ENCODE assay signal across 13 cellular contexts in the genomic region with DNA sequence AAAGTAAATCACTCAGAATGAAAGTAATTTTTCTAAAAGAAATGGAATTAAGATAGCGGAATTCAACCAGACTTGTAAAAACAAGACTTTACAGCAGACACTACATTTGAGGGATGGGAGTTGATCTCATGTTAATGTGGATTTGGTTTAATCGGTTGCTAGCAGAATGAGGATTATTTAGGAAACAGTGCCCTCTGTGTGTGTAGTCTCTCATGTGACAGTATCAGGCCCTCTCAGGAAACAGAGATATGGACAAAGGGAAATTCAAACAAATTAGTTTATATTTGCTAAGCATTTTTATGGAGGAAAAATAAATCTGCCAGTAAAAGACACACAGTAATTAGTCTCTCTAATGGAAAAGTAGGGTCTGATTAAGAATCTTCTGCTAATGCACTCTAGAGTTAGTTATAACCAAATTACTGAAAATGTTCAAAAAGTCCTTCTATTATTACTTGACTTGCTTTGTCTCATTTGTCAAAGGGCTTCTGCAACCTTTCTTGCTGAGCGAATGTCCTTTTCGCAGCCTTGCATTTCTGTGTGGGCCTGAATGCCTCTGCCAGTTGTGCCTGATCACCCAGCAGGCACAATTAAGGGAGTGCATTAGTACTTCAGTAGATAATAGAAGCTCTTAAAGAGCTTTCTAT.
DNase-seq lines count a peak whose midpoint lies in the region; ATAC-seq and TF ChIP-seq lines count a peak whose summit lies in the region.
"Had no signal": no experiment of that assay in that cellular context is flagged by ENCODE, and none has a peak within 500 bp of the region (broad histone marks: within the 10 kb centered on the region; RNA-seq: fewer than 3 reads in every experiment).

No MANE protein-coding gene starts in this region.

- H3K9ac ChIP-seq in PC-3 (ENCODE audit: low read length) = no peak overlapping the region

- BruUV-seq in PC-3 (replicated peaks; lab: Mats Ljungman, UMichigan) = no TSS peak

- intact Hi-C loops in dorsolateral prefrontal cortex (cut with DNase I) = loop anchor here (5.0 to 10.0 kb wide), 3 partner anchors 134 to 296 kb away; no protein-coding TSS in a partner anchor
- intact Hi-C loops in PC-3 (cut with micrococcal nuclease) = no loop called here

- no peak overlapping the region for H3K4me3 Mint-ChIP-seq in nephron progenitor cell
- H3K4me3 Mint-ChIP-seq: activated naive CD8-positive, alpha-beta T cell treated with anti-CD3 and anti-CD28 coated beads for 36 hours; CD4-positive, alpha-beta T cell; T-helper 17 cell had no signal

- H2AFZ ChIP-seq in PC-3 (ENCODE audit: low read length) = no peak overlapping the region

- H3K27me3 ChIP-seq in dorsolateral prefrontal cortex (no peaks in the 10 kb centered on the region), PC-3 (ENCODE audit: low read length) (0 out of 2 replicates have a peak, but pooled peaks cover 8% of the 10 kb centered on the region)

- no peaks in the 10 kb centered on the region for H3K79me2 ChIP-seq in PC-3 (ENCODE audit: low read length)

- no peaks in the 10 kb centered on the region for H3K9me2 ChIP-seq in PC-3 (replicated peaks; ENCODE audit: low read length)

- peaks cover 16% of the 10 kb centered on the region for H3K4me1 Mint-ChIP-seq in nephron progenitor cell
- H3K4me1 Mint-ChIP-seq: activated naive CD8-positive, alpha-beta T cell treated with anti-CD3 and anti-CD28 coated beads for 36 hours; T-helper 17 cell had no signal

- H3K4me3 ChIP-seq in dorsolateral prefrontal cortex = no peak overlapping the region
- no peak overlapping the region for H3K4me3 ChIP-seq in PC-3 (ENCODE audit: low read length)

- H3K27ac ChIP-seq in dorsolateral prefrontal cortex (no peak overlapping the region), PC-3 (ENCODE audit: low read length) (no peak overlapping the region)

- peak; percentile 0 for DNase-seq in ELR (ENCODE audit: low read depth)
- DNase-seq in NCI-H526 (lab: John Stamatoyannopoulos, UW) = peak; percentile 78 to 86
- peak in 1 of 10 donors; percentile 11 for DNase-seq in dorsolateral prefrontal cortex
- DNase-seq in nephron progenitor cell = no peak
- DNase-seq in hepatic stellate cell (ENCODE audit: low spot score) = no peak
- no peak for DNase-seq in HuH-7 (ENCODE audit: low spot score)
- no peak for DNase-seq in GM10248 (ENCODE audit: extremely low spot score)
- DNase-seq in PC-3 = no peak
- DNase-seq: activated CD8-positive, alpha-beta memory T cell treated with anti-CD3 and anti-CD28 coated beads for 24 hours; activated naive CD8-positive, alpha-beta T cell treated with anti-CD3 and anti-CD28 coated beads for 36 hours; CD4-positive, alpha-beta T cell; T-helper 17 cell had no signal

- no peaks in the 10 kb centered on the region for H3K4me1 ChIP-seq in PC-3 (ENCODE audit: insufficient read depth, low read length)

- peak overlapping the region; percentile 43 for H3K27ac Mint-ChIP-seq in nephron progenitor cell
- H3K27ac Mint-ChIP-seq: activated naive CD8-positive, alpha-beta T cell treated with anti-CD3 and anti-CD28 coated beads for 36 hours; CD4-positive, alpha-beta T cell; T-helper 17 cell had no signal

- no peaks in the 10 kb centered on the region for H3K27me3 Mint-ChIP-seq in nephron progenitor cell (ENCODE audit: low read depth, poor library complexity)
- H3K27me3 Mint-ChIP-seq: activated naive CD8-positive, alpha-beta T cell treated with anti-CD3 and anti-CD28 coated beads for 36 hours; CD4-positive, alpha-beta T cell; T-helper 17 cell had no signal

- H3K9me3 ChIP-seq in PC-3 (ENCODE audit: low read length) = no peaks in the 10 kb centered on the region

- no peaks in the 10 kb centered on the region for H3K36me3 Mint-ChIP-seq in nephron progenitor cell (ENCODE audit: low read depth)
- H3K36me3 Mint-ChIP-seq: activated naive CD8-positive, alpha-beta T cell treated with anti-CD3 and anti-CD28 coated beads for 36 hours had no signal

- H4K20me1 ChIP-seq in PC-3 (ENCODE audit: low read length) = no peaks in the 10 kb centered on the region

- H3K36me3 ChIP-seq in PC-3 (ENCODE audit: low read depth, low read length) = no peaks in the 10 kb centered on the region

- TF ChIP-seq CTCF in dorsolateral prefrontal cortex (IDR thresholded peaks at IDR 0.05 in 54 of 56, conservative IDR thresholded peaks at IDR 0.05 in 2 of 56; ENCODE audit: low read depth in 1 of 56, partially characterized antibody in 56 of 56) (peak in 44 of 56 donors; percentile 16 to 67 (median 37)), nephron progenitor cell (IDR thresholded peaks at IDR 0.05) (no peak), GM10248 (IDR thresholded peaks at IDR 0.05; ENCODE audit: control extremely low read depth, extremely low read depth, low read depth, missing control alignments) (no peak), PC-3 (conservative IDR thresholded peaks at IDR 0.05; ENCODE audit: low read depth, low read length) (no peak; the same call in 1 of the 2 replicates)

- H3K9me3 Mint-ChIP-seq in nephron progenitor cell = no peaks in the 10 kb centered on the region

- POLR2A ChIA-PET in GM10248 (lab: Yijun Ruan, JAX) (no interaction called here), PC-3 (lab: Charles Lee; ENCODE audit: unreplicated experiment) (no interaction called here)

- no peaks in the 10 kb centered on the region for H3F3A ChIP-seq in PC-3 (ENCODE audit: low read length, unreplicated experiment)

- CTCF ChIA-PET in GM10248 (lab: Yijun Ruan, JAX) = no interaction called here
- CTCF ChIA-PET in PC-3 (lab: Charles Lee) = no interaction called here

- no peak overlapping the region for H3K4me2 ChIP-seq in PC-3 (ENCODE audit: low read length)

- ATAC-seq in PC-3 = no peak
- ATAC-seq: sciatic nerve, T-helper 17 cell had no signal

Comparison
In these comparisons a context has a peak if more than half of its experiments do, and no peak if none do; other contexts are left out.
1. DNase-seq: peak in ELR (single experiment) and NCI-H526 (2 of 2); none in nephron progenitor cell (single experiment), hepatic stellate cell (single experiment), HuH-7 (single experiment), GM10248 (single experiment) and PC-3 (single experiment).
2. CTCF ChIP-seq: peak in dorsolateral prefrontal cortex (44 of 56); none in nephron progenitor cell (single experiment), GM10248 (single experiment) and PC-3 (single experiment).